Comparison of ENCODE assay signal across 28 cellular contexts in the genomic region with DNA sequence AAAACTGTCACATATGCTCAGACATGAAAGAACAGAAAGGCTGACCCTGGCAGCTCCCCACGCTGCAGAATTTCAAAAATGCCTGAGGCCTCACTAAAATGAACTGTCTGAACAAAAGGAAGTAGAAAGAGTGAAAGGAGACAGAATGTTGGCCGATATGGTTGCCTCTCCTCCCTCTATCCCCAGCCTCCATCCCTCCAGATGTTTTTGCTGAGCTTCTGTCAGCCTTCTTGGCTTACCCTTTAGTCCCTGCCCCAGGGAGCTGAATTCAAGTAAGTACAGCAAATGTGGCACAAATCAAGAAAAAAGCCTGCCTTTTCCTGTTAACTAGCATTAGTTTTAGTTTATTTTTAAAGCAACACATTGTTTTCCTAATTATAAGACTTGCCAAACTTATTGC. TPM values are rescaled to one million over a fixed set of nuclear protein-coding genes. Genes with fewer than 3 reads are reported as not detected.
"Had no signal": no experiment of that assay in that cellular context is flagged by ENCODE, and none has a peak within 500 bp of the region (broad histone marks: within the 10 kb centered on the region; RNA-seq: fewer than 3 reads in every experiment).

No MANE protein-coding gene starts in this region.

- ATAC-seq: activated CD4-positive, alpha-beta T cell treated with anti-CD3 and anti-CD28 coated beads for 36 hours; body of pancreas; gastrocnemius medialis; lower lobe of right lung; naive thymus-derived CD4-positive, alpha-beta T cell; stimulated activated naive CD8-positive, alpha-beta T cell treated with anti-CD3 and anti-CD28 coated beads, Interleukin-15, Interleukin-2, amounts not matched to agents 100 U/mL and 50 U/mL, for 24 hours; T-helper 17 cell had no signal

- H3K36me3 ChIP-seq: cardiac muscle cell, gastrocnemius medialis, lower lobe of right lung, neural progenitor cell, spleen, thyroid gland had no signal

- H3K4me1 ChIP-seq: gastrocnemius medialis, lower lobe of right lung, neural progenitor cell, spleen, thyroid gland had no signal

- DNase-seq: activated B cell treated with CpG ODN at 0.5 μM for 24 hours; activated CD4-positive, alpha-beta memory T cell treated with anti-CD3 and anti-CD28 coated beads for 36 hours; activated CD4-positive, alpha-beta T cell treated with anti-CD3 and anti-CD28 coated beads for 36 hours; activated naive CD4-positive, alpha-beta T cell treated with Interleukin-2 at 50 U/mL for 16 hours; activated naive CD8-positive, alpha-beta T cell treated with anti-CD3 and anti-CD28 coated beads for 36 hours; activated T-cell treated with anti-CD3 and anti-CD28 coated beads, Interleukin-2, amount 50 U/mL, for 48 hours; amygdala; body of pancreas; dermis blood vessel endothelial cell; effector CD8-positive, alpha-beta T cell; erythroblast; gastrocnemius medialis; lower lobe of right lung; naive thymus-derived CD4-positive, alpha-beta T cell; retina; spleen; stimulated activated CD4-positive, alpha-beta T cell treated with anti-CD3 and anti-CD28 coated beads, Interleukin-4, amount 100 ng/mL, for 4 hours; stimulated activated naive CD8-positive, alpha-beta T cell treated with anti-CD3 and anti-CD28 coated beads, Interleukin-15, Interleukin-2, amounts not matched to agents 100 U/mL and 50 U/mL, for 24 hours; substantia nigra; SW 1271; T-helper 17 cell; thyroid gland had no signal

- H3K36me3 Mint-ChIP-seq: activated CD4-positive, alpha-beta memory T cell treated with anti-CD3 and anti-CD28 coated beads for 36 hours; activated naive CD8-positive, alpha-beta T cell treated with anti-CD3 and anti-CD28 coated beads for 36 hours; neural progenitor cell had no signal

- H3K9me3 ChIP-seq: body of pancreas, gastrocnemius medialis, lower lobe of right lung, spleen, thyroid gland had no signal

- H3K4me3 Mint-ChIP-seq: activated B cell treated with CpG ODN at 0.5 μM for 24 hours; activated CD4-positive, alpha-beta memory T cell treated with anti-CD3 and anti-CD28 coated beads for 36 hours; activated CD4-positive, alpha-beta T cell treated with anti-CD3 and anti-CD28 coated beads for 36 hours; activated naive CD8-positive, alpha-beta T cell treated with anti-CD3 and anti-CD28 coated beads for 36 hours; naive thymus-derived CD4-positive, alpha-beta T cell; neural progenitor cell; T-helper 17 cell had no signal

- H3K27me3 ChIP-seq: body of pancreas, cardiac muscle cell, gastrocnemius medialis, neural progenitor cell, thyroid gland had no signal

- H3K4me1 Mint-ChIP-seq: activated B cell treated with CpG ODN at 0.5 μM for 24 hours, neural progenitor cell, T-helper 17 cell had no signal

- H3K27me3 Mint-ChIP-seq: progenitor cell of endocrine pancreas had no signal

- H3K27ac Mint-ChIP-seq: activated B cell treated with CpG ODN at 0.5 μM for 24 hours; activated CD4-positive, alpha-beta memory T cell treated with anti-CD3 and anti-CD28 coated beads for 36 hours; activated CD4-positive, alpha-beta T cell treated with anti-CD3 and anti-CD28 coated beads for 36 hours; activated naive CD8-positive, alpha-beta T cell treated with anti-CD3 and anti-CD28 coated beads for 36 hours; naive thymus-derived CD4-positive, alpha-beta T cell; neural progenitor cell; progenitor cell of endocrine pancreas; T-helper 17 cell had no signal

- H3K27ac ChIP-seq: body of pancreas, cardiac muscle cell, gastrocnemius medialis, lower lobe of right lung, neural progenitor cell, thyroid gland had no signal

- H3K4me3 ChIP-seq: body of pancreas, cardiac muscle cell, gastrocnemius medialis, lower lobe of right lung, neural progenitor cell, spleen, thyroid gland had no signal

- H3K9me3 Mint-ChIP-seq: activated B cell treated with CpG ODN at 0.5 μM for 24 hours; activated CD4-positive, alpha-beta memory T cell treated with anti-CD3 and anti-CD28 coated beads for 36 hours; activated naive CD8-positive, alpha-beta T cell treated with anti-CD3 and anti-CD28 coated beads for 36 hours; naive thymus-derived CD4-positive, alpha-beta T cell; neural progenitor cell had no signal

RNA-seq across cellular contexts. Expression of a gene that starts 6.9 kb away (rescaled TPM):
- total RNA-seq: activated B cell treated with CpG ODN at 0.5 μM for 24 hours; activated naive CD8-positive, alpha-beta T cell treated with anti-CD3 and anti-CD28 coated beads for 36 hours; body of pancreas; cardiac muscle cell; gastrocnemius medialis; mesenteric fat pad; omental fat pad; T-helper 17 cell; thyroid gland; ureter had no signal
